ENCODE assay signal across 1 cellular context in the genomic region with DNA sequence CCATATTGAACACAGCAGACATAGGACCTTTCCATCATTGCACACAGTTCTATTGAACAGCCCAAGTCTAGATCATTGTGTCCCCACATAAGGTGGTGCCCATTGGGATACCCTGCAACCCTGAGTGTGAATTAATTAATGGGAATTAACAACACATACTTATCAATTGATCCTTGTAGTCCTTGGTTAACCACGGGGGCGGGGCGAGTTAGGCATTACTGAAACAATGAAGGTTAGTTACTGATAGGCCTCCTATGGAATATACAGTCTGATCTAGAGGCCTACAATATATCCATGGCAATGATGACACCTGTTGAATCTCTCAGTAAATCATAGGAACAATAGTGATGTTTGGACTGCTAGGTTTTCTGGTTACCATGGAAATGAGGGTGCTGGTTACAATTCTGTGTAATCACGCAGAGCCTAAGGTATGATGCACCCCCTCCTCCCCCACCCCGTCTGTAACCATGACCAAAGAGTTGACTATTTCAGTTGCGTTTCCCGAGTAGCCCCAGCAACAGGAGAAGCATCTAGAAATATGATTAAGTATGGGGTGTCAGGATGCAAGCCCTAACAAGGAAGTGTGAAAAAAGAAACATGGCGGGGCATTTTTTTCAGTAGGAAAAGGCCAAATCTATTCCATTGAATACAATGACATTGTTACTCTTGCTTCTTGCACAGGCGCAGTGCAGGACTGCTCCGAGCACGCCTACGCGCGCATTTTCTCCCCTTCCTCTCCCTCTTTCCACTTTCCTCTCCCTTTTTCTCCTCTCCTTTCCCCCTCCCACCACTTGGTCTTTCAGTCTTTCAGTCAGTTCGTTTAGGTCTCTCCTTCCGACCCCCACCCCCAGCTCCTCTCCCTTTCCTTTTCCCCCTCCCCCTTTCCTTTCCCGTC.
TF ChIP-seq lines count a peak whose summit lies in the region.

No MANE protein-coding gene starts in this region.

TF ChIP-seq in HCT116, 20 proteins besides CTCF, POLR2A, EP300 and RAD21 (continued from another document):
- TF ChIP-seq, protein P1, sequence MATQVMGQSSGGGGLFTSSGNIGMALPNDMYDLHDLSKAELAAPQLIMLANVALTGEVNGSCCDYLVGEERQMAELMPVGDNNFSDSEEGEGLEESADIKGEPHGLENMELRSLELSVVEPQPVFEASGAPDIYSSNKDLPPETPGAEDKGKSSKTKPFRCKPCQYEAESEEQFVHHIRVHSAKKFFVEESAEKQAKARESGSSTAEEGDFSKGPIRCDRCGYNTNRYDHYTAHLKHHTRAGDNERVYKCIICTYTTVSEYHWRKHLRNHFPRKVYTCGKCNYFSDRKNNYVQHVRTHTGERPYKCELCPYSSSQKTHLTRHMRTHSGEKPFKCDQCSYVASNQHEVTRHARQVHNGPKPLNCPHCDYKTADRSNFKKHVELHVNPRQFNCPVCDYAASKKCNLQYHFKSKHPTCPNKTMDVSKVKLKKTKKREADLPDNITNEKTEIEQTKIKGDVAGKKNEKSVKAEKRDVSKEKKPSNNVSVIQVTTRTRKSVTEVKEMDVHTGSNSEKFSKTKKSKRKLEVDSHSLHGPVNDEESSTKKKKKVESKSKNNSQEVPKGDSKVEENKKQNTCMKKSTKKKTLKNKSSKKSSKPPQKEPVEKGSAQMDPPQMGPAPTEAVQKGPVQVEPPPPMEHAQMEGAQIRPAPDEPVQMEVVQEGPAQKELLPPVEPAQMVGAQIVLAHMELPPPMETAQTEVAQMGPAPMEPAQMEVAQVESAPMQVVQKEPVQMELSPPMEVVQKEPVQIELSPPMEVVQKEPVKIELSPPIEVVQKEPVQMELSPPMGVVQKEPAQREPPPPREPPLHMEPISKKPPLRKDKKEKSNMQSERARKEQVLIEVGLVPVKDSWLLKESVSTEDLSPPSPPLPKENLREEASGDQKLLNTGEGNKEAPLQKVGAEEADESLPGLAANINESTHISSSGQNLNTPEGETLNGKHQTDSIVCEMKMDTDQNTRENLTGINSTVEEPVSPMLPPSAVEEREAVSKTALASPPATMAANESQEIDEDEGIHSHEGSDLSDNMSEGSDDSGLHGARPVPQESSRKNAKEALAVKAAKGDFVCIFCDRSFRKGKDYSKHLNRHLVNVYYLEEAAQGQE (IDR thresholded peaks at IDR 0.05; ENCODE audit: low read depth) = no peak
- TF ChIP-seq SRF (IDR thresholded peaks at IDR 0.05; ENCODE audit: low read depth) (no peak), CEBPB (IDR thresholded peaks at IDR 0.05; ENCODE audit: low read depth) (no peak), JUND (IDR thresholded peaks at IDR 0.05) (no peak), CBX3 (IDR thresholded peaks at IDR 0.05; ENCODE audit: low read depth) (no peak)
